ENCODE assay signal across 12 cellular contexts in genomic region chr1:95021794-95022193, GRCh38. TPM values are rescaled to one million over a fixed set of nuclear protein-coding genes. Genes with fewer than 3 reads are reported as not detected.
DNase-seq lines count a peak whose midpoint lies in the region; ATAC-seq and TF ChIP-seq lines count a peak whose summit lies in the region.
"Had no signal": no experiment of that assay in that cellular context is flagged by ENCODE, and none has a peak within 500 bp of the region (broad histone marks: within the 10 kb centered on the region; RNA-seq: fewer than 3 reads in every experiment).

No MANE protein-coding gene starts in this region.

- H3K4me3 ChIP-seq in fibroblast of lung (replicated peaks in 1 of 4; ENCODE audit: control extremely low read depth in 1 of 4, insufficient read depth in 1 of 4, low read depth in 3 of 4, low read length in 4 of 4) (peak overlapping the region; percentile 26 to 50 (median 38)), urinary bladder (ENCODE audit: low read depth, low read length) (peak overlapping the region; percentile 8)
- H3K4me3 ChIP-seq: K562 had no signal

- TF ChIP-seq CTCF in fibroblast of lung (conservative IDR thresholded peaks at IDR 0.05 in 1 of 2, IDR thresholded peaks at IDR 0.05 in 1 of 2; ENCODE audit: low read depth in 1 of 2, low read length in 2 of 2): no peak
- TF ChIP-seq CTCF in osteocyte (IDR thresholded peaks at IDR 0.05): no peak

- peak overlapping the region; percentile 56 for H3K4me3 Mint-ChIP-seq in osteocyte (ENCODE audit: unreplicated experiment)
- H3K4me3 Mint-ChIP-seq: activated CD4-positive, alpha-beta T cell treated with anti-CD3 and anti-CD28 coated beads for 36 hours; activated naive CD4-positive, alpha-beta T cell treated with anti-CD3 and anti-CD28 coated beads, Interleukin-2, amount 10 ng/mL, durations not matched to agents 7 days and 5 days had no signal

- H3K36me3 Mint-ChIP-seq in osteocyte (ENCODE audit: unreplicated experiment): peaks cover 1% of the 10 kb centered on the region

- ATAC-seq in GM18502 (IDR thresholded peaks at IDR 0.05; ENCODE audit: poor library complexity, unreplicated experiment): no peak
- ATAC-seq: activated CD4-positive, alpha-beta T cell treated with anti-CD3 and anti-CD28 coated beads for 36 hours; K562 had no signal

- peaks cover 17% of the 10 kb centered on the region for H3K4me1 ChIP-seq in fibroblast of lung (ENCODE audit: control insufficient read depth, extremely low read depth, insufficient read depth, low read length)
- no peaks in the 10 kb centered on the region for H3K4me1 ChIP-seq in urinary bladder (ENCODE audit: insufficient read depth)

- H3K27ac Mint-ChIP-seq in osteocyte (ENCODE audit: unreplicated experiment): peak overlapping the region; percentile 89
- H3K27ac Mint-ChIP-seq: activated CD4-positive, alpha-beta T cell treated with anti-CD3 and anti-CD28 coated beads for 36 hours; activated naive CD4-positive, alpha-beta T cell treated with anti-CD3 and anti-CD28 coated beads, Interleukin-2, amount 10 ng/mL, durations not matched to agents 7 days and 5 days had no signal

- peak overlapping the region; percentile 92 for H3K4me2 ChIP-seq in fibroblast of lung (ENCODE audit: extremely low read depth, insufficient read depth, low read length)

- no peaks in the 10 kb centered on the region for H3K9me3 Mint-ChIP-seq in osteocyte (ENCODE audit: unreplicated experiment)
- H3K9me3 Mint-ChIP-seq: activated naive CD4-positive, alpha-beta T cell treated with anti-CD3 and anti-CD28 coated beads, Interleukin-2, amount 10 ng/mL, durations not matched to agents 7 days and 5 days had no signal

- no peaks in the 10 kb centered on the region for H3K27me3 Mint-ChIP-seq in osteocyte (ENCODE audit: unreplicated experiment)
- H3K27me3 Mint-ChIP-seq: activated CD4-positive, alpha-beta T cell treated with anti-CD3 and anti-CD28 coated beads for 36 hours; activated naive CD4-positive, alpha-beta T cell treated with anti-CD3 and anti-CD28 coated beads, Interleukin-2, amount 10 ng/mL, durations not matched to agents 7 days and 5 days had no signal

- H3K4me1 Mint-ChIP-seq in osteocyte (ENCODE audit: unreplicated experiment): peaks cover 60% of the 10 kb centered on the region
- H3K4me1 Mint-ChIP-seq: activated CD4-positive, alpha-beta T cell treated with anti-CD3 and anti-CD28 coated beads for 36 hours had no signal

- peak; percentile 66 for DNase-seq in NCI-H1694 treated with DMSO at 0.1 percent for 48 hours (lab: John Stamatoyannopoulos, UW)
- no peak for DNase-seq in NCI-H1694 (lab: John Stamatoyannopoulos, UW)
- DNase-seq in fibroblast of lung (ENCODE audit: low read depth in 2 of 2): peak in 1 of 2 donors; percentile 66
- no peak for DNase-seq in osteocyte (ENCODE audit: extremely low spot score, unreplicated experiment)
- DNase-seq in putamen (ENCODE audit: low spot score): no peak
- DNase-seq in NOMO-1 treated with dmso at 0.1 percent for 144 hours (lab: John Stamatoyannopoulos, UW; ENCODE audit: unreplicated experiment): no peak
- DNase-seq: activated CD4-positive, alpha-beta T cell treated with anti-CD3 and anti-CD28 coated beads for 36 hours; activated naive CD4-positive, alpha-beta T cell treated with anti-CD3 and anti-CD28 coated beads, Interleukin-2, amount 10 ng/mL, durations not matched to agents 7 days and 5 days; retina had no signal

- H4K20me1 ChIP-seq in fibroblast of lung (ENCODE audit: control insufficient read depth, extremely low read depth, insufficient read depth, low read length): no peaks in the 10 kb centered on the region

- no peaks in the 10 kb centered on the region for H3K27me3 ChIP-seq in fibroblast of lung (ENCODE audit: control insufficient read depth, insufficient read depth, low read length)

- H3K9ac ChIP-seq in fibroblast of lung (ENCODE audit: insufficient read depth, low read length): no peak overlapping the region

- no peaks in the 10 kb centered on the region for H3K36me3 ChIP-seq in fibroblast of lung (ENCODE audit: control insufficient read depth, insufficient read depth, low read length)
- H3K36me3 ChIP-seq in urinary bladder (ENCODE audit: insufficient read depth): no peaks in the 10 kb centered on the region

- H3K27ac ChIP-seq in fibroblast of lung (ENCODE audit: insufficient read depth, low read length): peak overlapping the region; percentile 44
- H3K27ac ChIP-seq in urinary bladder (ENCODE audit: low read depth): peak overlapping the region; percentile 39

- H2AFZ ChIP-seq in fibroblast of lung (ENCODE audit: low read length): peak overlapping the region; percentile 19

- H3K9me3 ChIP-seq in fibroblast of lung (ENCODE audit: control insufficient read depth, insufficient read depth, low read depth, low read length): no peaks in the 10 kb centered on the region

- WGBS in urinary bladder: 12% methylated on average over 3 of the region's 3 CpGs

- H3K79me2 ChIP-seq in fibroblast of lung (ENCODE audit: control insufficient read depth, insufficient read depth, low read length): no peaks in the 10 kb centered on the region

RNA-seq across cellular contexts. Expression of gene ALG14, which starts 51.0 kb away (rescaled TPM):
- total RNA-seq in fibroblast of lung: 3.8 and 4.6 TPM in 2 replicates
- 3.5 TPM in 2 replicates for polyA plus RNA-seq in fibroblast of lung
- 6.0 and 6.5 TPM in 2 replicates for polyA plus RNA-seq in fibroblast of lung (2012)
- polyA minus RNA-seq in fibroblast of lung (ENCODE audit: low replicate concordance): 0.74 and 0.79 TPM in 2 replicates
- total RNA-seq in osteocyte: 5.5 and 6.0 TPM in 2 replicates
- total RNA-seq in urinary bladder: 4.4 TPM
- 2.7 TPM for polyA plus RNA-seq in urinary bladder
